In the genomic region with DNA sequence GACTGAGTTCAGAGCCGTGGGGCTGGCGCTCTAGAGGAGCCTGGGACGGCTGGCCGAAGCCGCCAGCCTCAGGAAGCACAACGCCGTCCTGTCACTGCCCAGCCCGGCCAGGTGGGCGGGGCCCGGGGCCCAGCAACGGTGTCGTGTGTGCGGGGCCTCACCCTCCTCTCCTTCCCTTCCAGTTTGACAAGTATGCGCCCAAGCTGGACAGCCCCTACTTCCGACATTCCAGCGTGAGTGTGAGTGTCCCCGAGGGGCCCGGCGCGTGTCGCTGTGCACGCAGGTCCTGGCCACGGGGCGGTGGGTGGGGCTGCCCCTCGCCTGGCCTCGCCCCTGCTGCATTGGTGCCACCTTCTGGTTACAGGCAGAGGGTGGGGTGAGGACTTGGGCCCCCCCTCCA, we compare ENCODE assay signal across 20 cellular contexts. TPM values are rescaled to one million over a fixed set of nuclear protein-coding genes. Genes with fewer than 3 reads are reported as not detected.
DNase-seq lines count a peak whose midpoint lies in the region; ATAC-seq, FAIRE-seq and TF ChIP-seq lines count a peak whose summit lies in the region.
"Had no signal": no experiment of that assay in that cellular context is flagged by ENCODE, and none has a peak within 500 bp of the region (broad histone marks: within the 10 kb centered on the region; RNA-seq: fewer than 3 reads in every experiment).

No MANE protein-coding gene starts in this region.

- H3K36me3 ChIP-seq in HEK293 (ENCODE audit: control insufficient read depth in 2 of 2, insufficient read depth in 1 of 2, low read length in 2 of 2) (peaks cover 0 to 73% of the 10 kb centered on the region in 2 experiments; a peak in 1 of 3 replicates), keratinocyte (ENCODE audit: control insufficient read depth in 2 of 2, extremely low read depth in 1 of 2, insufficient read depth in 2 of 2, low read length in 2 of 2) (peaks cover 0 to 18% of the 10 kb centered on the region in 2 experiments), mucosa of stomach (ENCODE audit: control insufficient read depth, insufficient read depth, low read length) (no peaks in the 10 kb centered on the region)

- CTCF ChIA-PET in HEK293 (lab: Yijun Ruan, JAX): no interaction called here

- H3K9ac ChIP-seq in keratinocyte (ENCODE audit: control insufficient read depth, extremely low read depth, insufficient read depth, low read length) (no peak overlapping the region), mucosa of stomach (ENCODE audit: low read length) (peak overlapping the region; percentile 34)
- H3K9ac ChIP-seq: SK-N-SH had no signal

- H2AFZ ChIP-seq in keratinocyte (ENCODE audit: control insufficient read depth, low read length): no peak overlapping the region

- DNase-seq in keratinocyte (ENCODE audit: low read depth, low spot score): peak; percentile 15
- peak; percentile 75 for DNase-seq in ureter (ENCODE audit: low spot score)
- DNase-seq in Right ventricle myocardium superior: no peak
- DNase-seq in GM12891 (ENCODE audit: insufficient read length, low spot score): no peak
- DNase-seq in NOMO-1 (lab: John Stamatoyannopoulos, UW; ENCODE audit: unreplicated experiment in 2 of 2): no peak
- DNase-seq: Calu3; CD4-positive, alpha-beta T cell; H9; KG1; NCI-H1105 treated with DMSO at 0.1 percent for 48 hours; NCI-H1694 treated with DMSO at 0.1 percent for 48 hours; OCI-M1; SHP77 treated with DMSO at 0.1 percent for 48 hours; SK-N-SH had no signal

- no peak overlapping the region for H3K4me3 ChIP-seq in HEK293 (ENCODE audit: low read depth, low read length)
- H3K4me3 ChIP-seq in keratinocyte (ENCODE audit: control insufficient read depth in 2 of 3, extremely low read depth in 1 of 3, insufficient read depth in 2 of 3, low read depth in 1 of 3, low read length in 3 of 3): no peak overlapping the region
- no peak overlapping the region for H3K4me3 ChIP-seq in mucosa of stomach (ENCODE audit: low read length)
- H3K4me3 ChIP-seq: A549 had no signal

- H3K9me3 ChIP-seq in HEK293 (ENCODE audit: control insufficient read depth, insufficient read depth, low read depth, low read length) (no peaks in the 10 kb centered on the region), keratinocyte (ENCODE audit: control insufficient read depth, low read depth, low read length) (no peaks in the 10 kb centered on the region), mucosa of stomach (ENCODE audit: control insufficient read depth, low read length) (no peaks in the 10 kb centered on the region)
- H3K9me3 ChIP-seq: A549, SK-N-SH had no signal

- TF ChIP-seq POLR2A in GM12891 (IDR thresholded peaks at IDR 0.05; ENCODE audit: low read depth, low read length): no peak

- TF ChIP-seq CTCF in HEK293 (tag by site-specific recombination; IDR thresholded peaks at IDR 0.05) (no peak), keratinocyte (optimal IDR thresholded peaks at IDR 0.05 in 1 of 3, IDR thresholded peaks at IDR 0.05 in 1 of 3, conservative IDR thresholded peaks at IDR 0.05 in 1 of 3; ENCODE audit: extremely low read depth in 1 of 3, insufficient read depth in 2 of 3, low read length in 3 of 3) (peak in 2 of 3 experiments; percentile 19 to 26)

- no peaks in the 10 kb centered on the region for H3K9me1 ChIP-seq in keratinocyte (ENCODE audit: control insufficient read depth, extremely low read depth, insufficient read depth, low read length)

- dilution Hi-C loops in keratinocyte (cut with MboI; ENCODE audit: extremely low pct_ligation_motif_present, low sequenced_read_pairs): no loop called here

- intact Hi-C loops in Right ventricle myocardium superior (cut with DNase I): no loop called here

- ATAC-seq in Right ventricle myocardium superior (ENCODE audit: poor library complexity): no peak

- H3K27ac ChIP-seq in HEK293 (ENCODE audit: extremely low read depth, low read depth, low read length) (no peak overlapping the region), keratinocyte (ENCODE audit: control insufficient read depth, insufficient read depth, low read length) (no peak overlapping the region)
- H3K27ac ChIP-seq: A549 had no signal

- FAIRE-seq in keratinocyte (lab: Jason Lieb, UNC) (no peak), GM12891 (lab: Jason Lieb, UNC) (no peak)
- FAIRE-seq: A549 had no signal

- H3K27me3 ChIP-seq in keratinocyte (ENCODE audit: control insufficient read depth, extremely low read depth, insufficient read depth, low read length) (no peaks in the 10 kb centered on the region), mucosa of stomach (ENCODE audit: control insufficient read depth, insufficient read depth, low read length) (no peaks in the 10 kb centered on the region)

- H3K79me2 ChIP-seq in keratinocyte (ENCODE audit: control insufficient read depth, insufficient read depth, low read length): no peaks in the 10 kb centered on the region

- no peak overlapping the region for H3K4me2 ChIP-seq in keratinocyte (ENCODE audit: control insufficient read depth, extremely low read depth, insufficient read depth, low read depth, low read length)
- H3K4me2 ChIP-seq: A549, SK-N-SH had no signal

- no peaks in the 10 kb centered on the region for H3K4me1 ChIP-seq in HEK293 (ENCODE audit: control insufficient read depth, insufficient read depth, low read length)
- no peaks in the 10 kb centered on the region for H3K4me1 ChIP-seq in keratinocyte (ENCODE audit: control insufficient read depth, extremely low read depth, insufficient read depth, low read length)
- peaks cover 7% of the 10 kb centered on the region for H3K4me1 ChIP-seq in mucosa of stomach (ENCODE audit: control insufficient read depth, insufficient read depth, low read length)
- H3K4me1 ChIP-seq: A549 had no signal

- POLR2A ChIA-PET in HEK293 (lab: Yijun Ruan, JAX): no interaction called here

- H4K20me1 ChIP-seq in keratinocyte (ENCODE audit: control insufficient read depth, extremely low read depth, insufficient read depth, low read length): peaks cover 5% of the 10 kb centered on the region

TF ChIP-seq in HEK293, 187 proteins besides CTCF, POLR2A, EP300 and RAD21 (continues in another document):
- no peak for TF ChIP-seq ZNF558 (tag by site-specific recombination; IDR thresholded peaks at IDR 0.05)

TF ChIP-seq in GM12891, 5 proteins besides CTCF, POLR2A, EP300 and RAD21:
- no peak for TF ChIP-seq POLR2AphosphoS5 (IDR thresholded peaks at IDR 0.05; ENCODE audit: low read depth, low read length)
- TF ChIP-seq PAX5 (IDR thresholded peaks at IDR 0.05; ENCODE audit: insufficient read depth, low read length, severe bottlenecking): no peak
- TF ChIP-seq SPI1 (IDR thresholded peaks at IDR 0.05; ENCODE audit: low read depth, low read length): no peak
- TF ChIP-seq TAF1 (IDR thresholded peaks at IDR 0.05; ENCODE audit: low read depth, low read length): no peak
- TF ChIP-seq POU2F2 (IDR thresholded peaks at IDR 0.05; ENCODE audit: low read depth, low read length): no peak

RNA-seq across cellular contexts. Expression of a gene that starts 38.3 kb away (rescaled TPM):
- not detected in 3 replicates for polyA plus RNA-seq in keratinocyte
- polyA plus RNA-seq in keratinocyte (2011; ENCODE audit: low read depth): not detected
- not detected in 2 replicates for polyA plus RNA-seq in keratinocyte (2011; cell fraction: cytosol; rRNA removed)
- not detected in 2 replicates for polyA plus RNA-seq in keratinocyte (2011; cell fraction: nucleus; rRNA removed)
- not detected in 2 replicates for polyA plus RNA-seq in keratinocyte (2012; ENCODE audit: low replicate concordance)
- not detected in 3 replicates for polyA minus RNA-seq in keratinocyte
- not detected for polyA minus RNA-seq in keratinocyte (2011; cell fraction: cytosol; rRNA and poly(A)+ RNA removed)
- polyA minus RNA-seq in keratinocyte (2011; cell fraction: nucleus; rRNA and poly(A)+ RNA removed): not detected in 2 replicates
- total RNA-seq in ureter: not detected
- total RNA-seq in Right ventricle myocardium superior: not detected
- 0.18 TPM for polyA plus RNA-seq in GM12891 (2012; ENCODE audit: low read depth, missing spikeins)
- total RNA-seq: Calu3; CD4-positive, alpha-beta T cell; H9; NCI-H460; RPMI7951 had no signal
- polyA plus RNA-seq: A549 had no signal

RNA-seq across cellular contexts. Expression of a gene that starts 46.5 kb away (rescaled TPM):
- not detected in 3 replicates for polyA plus RNA-seq in keratinocyte
- not detected for polyA plus RNA-seq in keratinocyte (2011; ENCODE audit: low read depth)
- not detected in 2 replicates for polyA plus RNA-seq in keratinocyte (2011; cell fraction: cytosol; rRNA removed)
- not detected in 2 replicates for polyA plus RNA-seq in keratinocyte (2011; cell fraction: nucleus; rRNA removed)
- not detected in 2 replicates for polyA plus RNA-seq in keratinocyte (2012; ENCODE audit: low replicate concordance)
- polyA minus RNA-seq in keratinocyte: not detected in 3 replicates
- polyA minus RNA-seq in keratinocyte (2011; cell fraction: cytosol; rRNA and poly(A)+ RNA removed): not detected
- polyA minus RNA-seq in keratinocyte (2011; cell fraction: nucleus; rRNA and poly(A)+ RNA removed): not detected in 2 replicates
- total RNA-seq in ureter (0.36 TPM), Right ventricle myocardium superior (not detected)
- 0.08 TPM for polyA plus RNA-seq in GM12891 (2012; ENCODE audit: low read depth, missing spikeins)
- total RNA-seq: Calu3; CD4-positive, alpha-beta T cell; NCI-H460; RPMI7951 had no signal
- polyA plus RNA-seq: A549, BJ had no signal

Comparison
In these comparisons a context has a peak if more than half of its experiments do, and no peak if none do; other contexts are left out.
1. DNase-seq: peak in keratinocyte (single experiment) and ureter (single experiment); none in Right ventricle myocardium superior (single experiment), GM12891 (single experiment) and NOMO-1 (0 of 2).